8 cellular contexts compared by ENCODE assay signal in the genomic region with DNA sequence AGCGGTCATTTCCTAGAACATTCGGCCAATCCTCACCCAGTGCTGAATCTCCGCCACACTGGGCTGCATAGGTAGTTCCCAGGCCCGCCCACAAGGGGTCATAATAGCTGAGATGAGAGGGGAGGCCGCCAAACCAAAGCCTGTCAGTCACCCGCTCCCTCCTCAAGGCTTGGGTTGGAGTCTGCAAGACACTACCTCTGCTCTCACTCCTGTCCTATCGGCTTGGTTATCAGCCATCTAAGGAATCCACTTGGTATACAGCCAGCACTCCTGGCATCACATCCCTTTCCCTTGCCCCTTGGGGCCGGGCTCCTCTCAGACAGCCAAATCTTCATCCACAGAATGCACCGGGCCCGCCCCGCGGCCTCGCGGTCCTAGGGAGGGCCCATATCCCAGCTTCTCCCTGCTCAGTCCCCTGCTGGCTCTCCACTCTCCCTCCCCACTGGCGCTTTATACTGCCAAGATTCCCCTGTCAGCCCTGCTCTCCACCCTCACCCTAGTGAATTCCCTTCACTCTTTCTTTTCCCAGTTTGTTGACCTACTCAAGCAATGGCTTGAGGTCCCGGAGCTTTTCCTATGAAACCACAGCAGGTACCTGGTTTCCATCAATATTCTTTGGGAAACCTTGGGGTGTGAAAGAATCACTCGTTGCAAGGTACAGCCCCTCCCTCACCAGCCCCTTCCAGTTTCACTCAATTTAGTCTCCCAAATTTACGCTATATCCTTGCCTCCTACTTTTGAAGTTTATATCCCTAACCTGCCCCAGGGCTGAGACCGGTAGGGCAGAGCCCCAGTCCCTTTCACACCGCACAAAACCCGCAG. TPM values are rescaled to one million over a fixed set of nuclear protein-coding genes. Genes with fewer than 3 reads are reported as not detected.
DNase-seq lines count a peak whose midpoint lies in the region; ATAC-seq and TF ChIP-seq lines count a peak whose summit lies in the region.

No MANE protein-coding gene starts in this region.

- DNase-seq in NCI-H748 (lab: John Stamatoyannopoulos, UW; ENCODE audit: unreplicated experiment) (peak; percentile 29), NCI-H748 treated with DMSO at 0.1 percent for 48 hours (lab: John Stamatoyannopoulos, UW) (no peak), NOMO-1 treated with DMSO at 0.1 percent for 48 hours (lab: John Stamatoyannopoulos, UW; ENCODE audit: unreplicated experiment) (peak; percentile 55), epidermal melanocyte (ENCODE audit: insufficient read length, low spot score) (peak; percentile 65), mucosa of descending colon (peak; percentile 72 to 83 (median 80))
- DNase-seq in activated CD8-positive, alpha-beta memory T cell treated with anti-CD3 and anti-CD28 coated beads, Interleukin-2, amount 50 U/mL, for 48 hours: peak; percentile 88
- peak; percentile 72 to 80 for DNase-seq in stimulated activated naive CD8-positive, alpha-beta T cell treated with anti-CD3 and anti-CD28 coated beads, Interleukin-15, amount 100 ng/mL, for 72 hours

- no peaks in the 10 kb centered on the region for H3K27me3 Mint-ChIP-seq in stimulated activated naive CD8-positive, alpha-beta T cell treated with anti-CD3 and anti-CD28 coated beads, Interleukin-15, amount 100 ng/mL, for 72 hours

- peak; percentile 46 for ATAC-seq in HG02938 (IDR thresholded peaks at IDR 0.05; ENCODE audit: unreplicated experiment)
- peak; percentile 72 for ATAC-seq in mucosa of descending colon
- ATAC-seq in stimulated activated naive CD8-positive, alpha-beta T cell treated with anti-CD3 and anti-CD28 coated beads, Interleukin-15, amount 100 ng/mL, for 72 hours: peak; percentile 74

- H3K9me3 ChIP-seq in mucosa of descending colon: no peaks in the 10 kb centered on the region

- H3K27ac Mint-ChIP-seq in stimulated activated naive CD8-positive, alpha-beta T cell treated with anti-CD3 and anti-CD28 coated beads, Interleukin-15, amount 100 ng/mL, for 72 hours: peak overlapping the region in 1 of 2 donors; percentile 60

- peak; percentile 58 for TF ChIP-seq CTCF in mucosa of descending colon (IDR thresholded peaks at IDR 0.05)

- peaks cover 63% of the 10 kb centered on the region for H3K4me1 Mint-ChIP-seq in stimulated activated naive CD8-positive, alpha-beta T cell treated with anti-CD3 and anti-CD28 coated beads, Interleukin-15, amount 100 ng/mL, for 72 hours

- H3K36me3 ChIP-seq in mucosa of descending colon (ENCODE audit: low read depth): no peaks in the 10 kb centered on the region

- H3K4me3 ChIP-seq in mucosa of descending colon: no peak overlapping the region

- peaks cover 11% of the 10 kb centered on the region for H3K4me1 ChIP-seq in mucosa of descending colon (ENCODE audit: low read depth)

- intact Hi-C loops in mucosa of descending colon (cut with DNase I, micrococcal nuclease): no loop called here

- H3K4me3 Mint-ChIP-seq in stimulated activated naive CD8-positive, alpha-beta T cell treated with anti-CD3 and anti-CD28 coated beads, Interleukin-15, amount 100 ng/mL, for 72 hours: peak overlapping the region; percentile 90 to 94

- H3K9me3 Mint-ChIP-seq in stimulated activated naive CD8-positive, alpha-beta T cell treated with anti-CD3 and anti-CD28 coated beads, Interleukin-15, amount 100 ng/mL, for 72 hours: no peaks in the 10 kb centered on the region

RNA-seq across cellular contexts. Expression of gene IFFO1, which starts 1.5 kb away (rescaled TPM):
- 10 to 100 TPM in 1 of 3 donors, 1 to 10 TPM in 2; 3.6 to 22.4 (median 8.2) TPM for total RNA-seq in mucosa of descending colon

RNA-seq across cellular contexts. Expression of gene NOP2, which starts 13.7 kb away (rescaled TPM):
- total RNA-seq in mucosa of descending colon: 10 to 100 TPM; 26.1 to 32.4 (median 26.6) TPM

RNA-seq across cellular contexts. Expression of gene GAPDH, which starts 20.1 kb away (rescaled TPM):
- 1,000 to 10,000 TPM; 1,543 to 3,034 (median 2,070) TPM for total RNA-seq in mucosa of descending colon

RNA-seq across cellular contexts. Expression of gene CHD4, which starts 52.8 kb away (rescaled TPM):
- 100 to 1,000 TPM; 127 to 243 (median 149) TPM for total RNA-seq in mucosa of descending colon
